Comparison of ENCODE assay signal across 8 cellular contexts in genomic region chr1:9687120-9687875, GRCh38. TPM values are rescaled to one million over a fixed set of nuclear protein-coding genes. Genes with fewer than 3 reads are reported as not detected.
A peak's percentile ranks its signal among the peaks of the same experiment; 100 is the strongest.
DNase-seq lines count a peak whose midpoint lies in the region; ATAC-seq, FAIRE-seq and TF ChIP-seq lines count a peak whose summit lies in the region.

No MANE protein-coding gene starts in this region.

- H3K36me3 ChIP-seq in GM06990 (ENCODE audit: control insufficient read depth, insufficient read depth, low read length), result peaks cover 5% of the 10 kb centered on the region
- H3K36me3 ChIP-seq in parathyroid adenoma (ENCODE audit: control insufficient read depth, insufficient read depth, low read length), result no peaks in the 10 kb centered on the region

- H3K4me3 ChIP-seq in GM06990 (replicated peaks; ENCODE audit: low read depth, low read length) (peak overlapping the region; percentile 67), parathyroid adenoma (ENCODE audit: low read depth, low read length) (peak overlapping the region; percentile 65)

- H3K27ac Mint-ChIP-seq in activated T-helper 17 cell treated with anti-CD3 and anti-CD28 coated beads, Interleukin-2, amount 50 U/mL, for 72 hours, result peak overlapping the region; percentile 56

- H3K9me3 ChIP-seq in parathyroid adenoma (ENCODE audit: control insufficient read depth, low read length), result no peaks in the 10 kb centered on the region

- peak overlapping the region; percentile 90 for H2AFZ ChIP-seq in parathyroid adenoma

- DNase-seq in GM06990 (ENCODE audit: extremely low read depth, insufficient read length), result peak; percentile 83
- DNase-seq in RCC 7860 (ENCODE audit: low spot score), result peak; percentile 91
- DNase-seq in frontal cortex (ENCODE audit: low spot score in 2 of 2), result peak; percentile 30 to 57
- DNase-seq in urothelium cell line (ENCODE audit: low spot score), result peak; percentile 88

- peak; percentile 4 for TF ChIP-seq CTCF in GM06990 (IDR thresholded peaks at IDR 0.05; ENCODE audit: insufficient read depth, low read length, poor library complexity, severe bottlenecking)
- no peak for TF ChIP-seq CTCF in parathyroid adenoma (IDR thresholded peaks at IDR 0.05)

- peaks cover 31% of the 10 kb centered on the region for H3K4me1 Mint-ChIP-seq in activated T-helper 17 cell treated with anti-CD3 and anti-CD28 coated beads, Interleukin-2, amount 50 U/mL, for 72 hours

- H3K36me3 Mint-ChIP-seq in activated T-helper 17 cell treated with anti-CD3 and anti-CD28 coated beads, Interleukin-2, amount 50 U/mL, for 72 hours (ENCODE audit: low read depth), result peaks cover 43% of the 10 kb centered on the region

- peak overlapping the region; percentile 99 for H3K4me2 ChIP-seq in parathyroid adenoma (ENCODE audit: low read length)

- H3K9me3 Mint-ChIP-seq in activated T-helper 17 cell treated with anti-CD3 and anti-CD28 coated beads, Interleukin-2, amount 50 U/mL, for 72 hours, result no peaks in the 10 kb centered on the region

- no peaks in the 10 kb centered on the region for H3K79me2 ChIP-seq in parathyroid adenoma

- H3K4me1 ChIP-seq in parathyroid adenoma, result peaks cover 2% of the 10 kb centered on the region

- peak; percentile 38 for ATAC-seq in HG02970 (IDR thresholded peaks at IDR 0.05; ENCODE audit: low FRiP score, unreplicated experiment)
- peak; percentile 56 for ATAC-seq in activated T-helper 17 cell treated with anti-CD3 and anti-CD28 coated beads, Interleukin-2, amount 50 U/mL, for 72 hours (replicated peaks)
- ATAC-seq in HG02938 (IDR thresholded peaks at IDR 0.05; ENCODE audit: unreplicated experiment), result no peak

- H3K27me3 ChIP-seq in GM06990 (replicated peaks; ENCODE audit: control insufficient read depth, insufficient read depth, low read length) (no peaks in the 10 kb centered on the region), parathyroid adenoma (ENCODE audit: control insufficient read depth, insufficient read depth, low read length) (no peaks in the 10 kb centered on the region)

- no peak overlapping the region for H3K27ac ChIP-seq in parathyroid adenoma

- peak; percentile 72 for FAIRE-seq in RCC 7860 (lab: Jason Lieb, UNC)
- FAIRE-seq in frontal cortex (lab: Jason Lieb, UNC), result no peak
- peak; percentile 58 for FAIRE-seq in urothelium cell line (lab: Jason Lieb, UNC)

- H3K9ac ChIP-seq in parathyroid adenoma, result no peak overlapping the region

- H3K4me3 Mint-ChIP-seq in activated T-helper 17 cell treated with anti-CD3 and anti-CD28 coated beads, Interleukin-2, amount 50 U/mL, for 72 hours, result peak overlapping the region; percentile 73

- H3K27me3 Mint-ChIP-seq in activated T-helper 17 cell treated with anti-CD3 and anti-CD28 coated beads, Interleukin-2, amount 50 U/mL, for 72 hours, result no peaks in the 10 kb centered on the region

RNA-seq across cellular contexts. Expression of gene PIK3CD, which starts 35.8 kb away (rescaled TPM):
- 100 to 1,000 TPM; 114 to 120 TPM for total RNA-seq in activated T-helper 17 cell treated with anti-CD3 and anti-CD28 coated beads, Interleukin-2, amount 50 U/mL, for 72 hours
- 10.6 TPM for total RNA-seq in frontal cortex
